12 cellular contexts compared by ENCODE assay signal in the genomic region with DNA sequence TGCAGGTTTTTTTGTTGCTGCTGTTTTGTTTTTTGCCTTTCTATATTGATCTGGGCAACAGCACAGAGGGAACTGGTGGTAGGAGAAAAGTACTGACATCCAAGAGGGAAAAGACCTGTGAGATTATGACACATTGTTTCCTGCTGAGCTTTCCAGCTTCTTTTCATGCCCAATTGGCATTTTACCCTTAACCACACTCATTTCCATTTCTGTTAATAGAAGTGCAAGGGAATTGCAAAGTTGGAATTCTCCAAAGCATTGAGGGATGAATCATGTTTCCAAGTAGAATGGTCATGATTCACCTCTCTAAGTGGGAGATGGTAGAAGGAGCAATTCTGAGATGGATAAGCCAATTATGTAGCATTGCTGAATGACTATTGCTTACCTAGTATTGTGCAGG.
DNase-seq lines count a peak whose midpoint lies in the region; ATAC-seq and TF ChIP-seq lines count a peak whose summit lies in the region.
"Had no signal": no experiment of that assay in that cellular context is flagged by ENCODE, and none has a peak within 500 bp of the region (broad histone marks: within the 10 kb centered on the region; RNA-seq: fewer than 3 reads in every experiment).

No MANE protein-coding gene starts in this region.

- H3K9ac ChIP-seq in GM23248 = no peak overlapping the region

- no peak overlapping the region for H3K4me3 ChIP-seq in GM23248
- no peak overlapping the region for H3K4me3 ChIP-seq in RWPE2 (ENCODE audit: severe bottlenecking)

- no peak overlapping the region for H2AFZ ChIP-seq in GM23248

- no peaks in the 10 kb centered on the region for H3K36me3 ChIP-seq in GM23248 (ENCODE audit: low read depth)
- no peaks in the 10 kb centered on the region for H3K36me3 ChIP-seq in RWPE2 (ENCODE audit: low read depth)

- peak overlapping the region; percentile 24 for H3K4me2 ChIP-seq in GM23248 (ENCODE audit: unreplicated experiment)

- H4K20me1 ChIP-seq in GM23248 (ENCODE audit: insufficient read depth) = no peaks in the 10 kb centered on the region

- H3K27ac ChIP-seq in GM23248 = no peak overlapping the region
- peak overlapping the region; percentile 16 for H3K27ac ChIP-seq in RWPE2 (ENCODE audit: poor library complexity, severe bottlenecking)

- H3K79me2 ChIP-seq in GM23248 (ENCODE audit: insufficient read depth) = no peaks in the 10 kb centered on the region

- no peak for TF ChIP-seq CTCF in RWPE2 (IDR thresholded peaks at IDR 0.05; ENCODE audit: poor library complexity, severe bottlenecking)

- H3K27me3 ChIP-seq in GM23248 (replicated peaks; ENCODE audit: insufficient read depth) (no peaks in the 10 kb centered on the region), RWPE2 (ENCODE audit: insufficient read depth, poor library complexity, severe bottlenecking) (no peaks in the 10 kb centered on the region)

- in situ Hi-C loops in GM23248 (cut with MboI) = no loop called here

- peak; percentile 75 for DNase-seq in GM23248
- DNase-seq in RWPE2 (ENCODE audit: low spot score) = no peak
- DNase-seq in fibroblast of the conjunctiva (ENCODE audit: low read depth) = peak; percentile 37
- DNase-seq in sciatic nerve (ENCODE audit: low spot score) = no peak
- DNase-seq in NCI-H345 (lab: John Stamatoyannopoulos, UW) = no peak
- DNase-seq in NCI-H2081 (lab: John Stamatoyannopoulos, UW) = no peak
- DNase-seq: activated CD4-positive, alpha-beta T cell treated with anti-CD3 and anti-CD28 coated beads for 1 hour; activated effector memory CD4-positive, alpha-beta T cell treated with anti-CD3 and anti-CD28 coated beads, Interleukin-2, amount 50 U/mL, for 16 hours; NCI-H2029; RPMI8226 had no signal

- H3K9me2 ChIP-seq in GM23248 (ENCODE audit: insufficient read depth) = no peaks in the 10 kb centered on the region

- ATAC-seq in RWPE2 (ENCODE audit: low read depth) (peak; percentile 96), sciatic nerve (peak; percentile 62), HG03442 (IDR thresholded peaks at IDR 0.05; ENCODE audit: unreplicated experiment) (no peak), GM21723 (IDR thresholded peaks at IDR 0.05; ENCODE audit: unreplicated experiment) (no peak)

- no peaks in the 10 kb centered on the region for H3K9me3 ChIP-seq in GM23248 (ENCODE audit: low read depth)
- no peaks in the 10 kb centered on the region for H3K9me3 ChIP-seq in RWPE2 (ENCODE audit: severe bottlenecking)

- intact Hi-C loops in sciatic nerve (cut with DNase I) = no loop called here

- H3F3A ChIP-seq in GM23248 (ENCODE audit: insufficient read depth) = 0 out of 2 replicates have a peak, but pooled peaks cover 3% of the 10 kb centered on the region

- H3K4me1 ChIP-seq in GM23248 (ENCODE audit: insufficient read depth) (0 out of 2 replicates have a peak, but pooled peaks cover 3% of the 10 kb centered on the region), RWPE2 (ENCODE audit: insufficient read depth, poor library complexity, severe bottlenecking) (peaks cover 4% of the 10 kb centered on the region)

Comparison
In these comparisons a context has a peak if more than half of its experiments do, and no peak if none do; other contexts are left out.
1. DNase-seq: peak in GM23248 (single experiment) and fibroblast of the conjunctiva (single experiment); none in RWPE2 (single experiment), sciatic nerve (single experiment), NCI-H345 (single experiment) and NCI-H2081 (0 of 2).
2. ATAC-seq: peak in RWPE2 (single experiment) and sciatic nerve (single experiment); none in HG03442 (single experiment) and GM21723 (single experiment).